In genomic region chr12:4270016-4270669, GRCh38 we compare ENCODE assay signal across 8 cellular contexts. TPM values are rescaled to one million over a fixed set of nuclear protein-coding genes. Genes with fewer than 3 reads are reported as not detected.
DNase-seq lines count a peak whose midpoint lies in the region; ATAC-seq lines count a peak whose summit lies in the region.

No MANE protein-coding gene starts in this region.

- no peaks in the 10 kb centered on the region for H3K9me2 ChIP-seq in Karpas-422 (replicated peaks; ENCODE audit: insufficient read depth, low read length)

- no peaks in the 10 kb centered on the region for H3K9me3 Mint-ChIP-seq in stimulated activated memory B cell treated with anti-CD40 and anti-IgM and Interleukin-4, amounts not matched to agents 10 μg/mL and 1 μg/mL and 100 μg/mL, for 72 hours

- H4K20me1 ChIP-seq in Karpas-422 (ENCODE audit: insufficient read depth, low read depth, low read length), result no peaks in the 10 kb centered on the region

- H3K9ac ChIP-seq in Karpas-422 (ENCODE audit: low read length), result no peak overlapping the region

- no peaks in the 10 kb centered on the region for H3K79me2 ChIP-seq in Karpas-422 (ENCODE audit: low read length)

- H2AFZ ChIP-seq in Karpas-422 (ENCODE audit: low read length), result no peak overlapping the region

- no peak for DNase-seq in Karpas-422
- DNase-seq in activated effector memory CD4-positive, alpha-beta T cell treated with anti-CD3 and anti-CD28 coated beads, Interleukin-2, amount 50 U/mL, for 16 hours, result peak; percentile 83
- peak; percentile 36 for DNase-seq in left kidney (ENCODE audit: low read depth, low spot score)
- DNase-seq in COLO829 (ENCODE audit: low spot score), result no peak
- no peak for DNase-seq in RKO (ENCODE audit: low spot score)
- no peak for DNase-seq in NCI-H2196 (lab: John Stamatoyannopoulos, UW; ENCODE audit: unreplicated experiment)

- H3K4me3 ChIP-seq in Karpas-422 (ENCODE audit: low read length), result no peak overlapping the region

- peaks cover 44% of the 10 kb centered on the region for H3K4me1 ChIP-seq in Karpas-422 (ENCODE audit: low read length)

- H3K9me3 ChIP-seq in Karpas-422 (ENCODE audit: low read length), result no peaks in the 10 kb centered on the region

- peak overlapping the region; percentile 69 for H3K4me2 ChIP-seq in Karpas-422 (ENCODE audit: low read depth, low read length, poor library complexity, severe bottlenecking)

- no peak overlapping the region for H3K27ac ChIP-seq in Karpas-422 (ENCODE audit: low read length)

- peaks cover 3% of the 10 kb centered on the region for H3K36me3 Mint-ChIP-seq in stimulated activated memory B cell treated with anti-CD40 and anti-IgM and Interleukin-4, amounts not matched to agents 10 μg/mL and 1 μg/mL and 100 μg/mL, for 72 hours

- peaks cover 6% of the 10 kb centered on the region; the same call in 1 of the 2 replicates for H3K27me3 ChIP-seq in Karpas-422 (ENCODE audit: low read length)

- no peak for ATAC-seq in stimulated activated memory B cell treated with anti-CD40 and anti-IgM and Interleukin-4, amounts not matched to agents 10 μg/mL and 1 μg/mL and 100 μg/mL, for 72 hours
- ATAC-seq in HG03457 (IDR thresholded peaks at IDR 0.05; ENCODE audit: unreplicated experiment), result no peak

- no peaks in the 10 kb centered on the region for H3K27me3 Mint-ChIP-seq in stimulated activated memory B cell treated with anti-CD40 and anti-IgM and Interleukin-4, amounts not matched to agents 10 μg/mL and 1 μg/mL and 100 μg/mL, for 72 hours

- H3K27ac Mint-ChIP-seq in stimulated activated memory B cell treated with anti-CD40 and anti-IgM and Interleukin-4, amounts not matched to agents 10 μg/mL and 1 μg/mL and 100 μg/mL, for 72 hours, result peak overlapping the region; percentile 89

- H3K36me3 ChIP-seq in Karpas-422 (ENCODE audit: insufficient read depth, low read length), result no peaks in the 10 kb centered on the region

- H3K4me3 Mint-ChIP-seq in stimulated activated memory B cell treated with anti-CD40 and anti-IgM and Interleukin-4, amounts not matched to agents 10 μg/mL and 1 μg/mL and 100 μg/mL, for 72 hours, result peak overlapping the region; percentile 94

- H3K4me1 Mint-ChIP-seq in stimulated activated memory B cell treated with anti-CD40 and anti-IgM and Interleukin-4, amounts not matched to agents 10 μg/mL and 1 μg/mL and 100 μg/mL, for 72 hours, result peaks cover 38% of the 10 kb centered on the region

RNA-seq across cellular contexts. Expression of gene CCND2, which starts 3.4 kb away (rescaled TPM):
- total RNA-seq in Karpas-422 (2014; rRNA removed; shearing (Covaris generic); ENCODE audit: low replicate concordance), result 0.14 and 1.4 TPM in 2 replicates

RNA-seq across cellular contexts. Expression of gene TIGAR, which starts 50.9 kb away (rescaled TPM):
- total RNA-seq in Karpas-422 (2014; rRNA removed; shearing (Covaris generic); ENCODE audit: low replicate concordance), result 4.8 and 9.0 TPM in 2 replicates

Comparison
In these comparisons a context has a peak if more than half of its experiments do, and no peak if none do; other contexts are left out.
1. DNase-seq: peak in activated effector memory CD4-positive, alpha-beta T cell treated with anti-CD3 and anti-CD28 coated beads, Interleukin-2, amount 50 U/mL, for 16 hours (single experiment) and left kidney (single experiment); none in Karpas-422 (single experiment), COLO829 (single experiment), RKO (single experiment) and NCI-H2196 (single experiment).